In genomic region chr2:33597026-33597425, GRCh38 we compare ENCODE assay signal across 14 cellular contexts. TPM values are rescaled to one million over a fixed set of nuclear protein-coding genes. Genes with fewer than 3 reads are reported as not detected.
DNase-seq lines count a peak whose midpoint lies in the region; ATAC-seq and TF ChIP-seq lines count a peak whose summit lies in the region.
"Had no signal": no experiment of that assay in that cellular context is flagged by ENCODE, and none has a peak within 500 bp of the region (broad histone marks: within the 10 kb centered on the region; RNA-seq: fewer than 3 reads in every experiment).

No MANE protein-coding gene starts in this region.

- H4K5ac ChIP-seq in mesendoderm (ENCODE audit: low read length) = no peak overlapping the region

- peaks cover 33% of the 10 kb centered on the region for H3K4me1 ChIP-seq in BLaER1
- H3K4me1 ChIP-seq in mesendoderm (ENCODE audit: control insufficient read depth, low read depth, low read length) = no peaks in the 10 kb centered on the region
- H3K4me1 ChIP-seq in left lung = peaks cover 12 to 21% of the 10 kb centered on the region in 2 donors

- no peak overlapping the region for H2BK15ac ChIP-seq in mesendoderm (replicated peaks; ENCODE audit: low read depth)

- H3K36me3 Mint-ChIP-seq in HFFc6 (ENCODE audit: low read depth) = peaks cover 27% of the 10 kb centered on the region
- peaks cover 28% of the 10 kb centered on the region for H3K36me3 Mint-ChIP-seq in activated naive CD8-positive, alpha-beta T cell treated with anti-CD3 and anti-CD28 coated beads, Interleukin-2, amount 50 U/mL, for 24 hours (ENCODE audit: low read depth)
- H3K36me3 Mint-ChIP-seq in naive thymus-derived CD8-positive, alpha-beta T cell = peaks cover 0 to 31% (median 6%) of the 10 kb centered on the region in 3 donors

- no peaks in the 10 kb centered on the region for H3K9me3 Mint-ChIP-seq in HFFc6
- no peaks in the 10 kb centered on the region for H3K9me3 Mint-ChIP-seq in activated naive CD8-positive, alpha-beta T cell treated with anti-CD3 and anti-CD28 coated beads, Interleukin-2, amount 50 U/mL, for 24 hours
- no peaks in the 10 kb centered on the region for H3K9me3 Mint-ChIP-seq in naive thymus-derived CD8-positive, alpha-beta T cell

- H4K8ac ChIP-seq in mesendoderm (ENCODE audit: low read depth, low read length) = no peak overlapping the region

- H3K23ac ChIP-seq in mesendoderm (ENCODE audit: low read length) = no peak overlapping the region

- H3K4me3 ChIP-seq in BLaER1 = no peak overlapping the region
- H3K4me3 ChIP-seq in mesendoderm (ENCODE audit: low read length) = no peak overlapping the region
- H3K4me3 ChIP-seq in left lung = peak overlapping the region in 1 of 2 donors; percentile 95
- H3K4me3 ChIP-seq: lung had no signal

- no peak for ATAC-seq in activated naive CD8-positive, alpha-beta T cell treated with anti-CD3 and anti-CD28 coated beads, Interleukin-2, amount 50 U/mL, for 24 hours
- no peak for ATAC-seq in naive thymus-derived CD8-positive, alpha-beta T cell
- ATAC-seq in left lobe of liver = no peak
- ATAC-seq in left lung = no peak
- ATAC-seq: Right ventricle myocardium inferior had no signal

- peak overlapping the region; percentile 83 for H3K4me2 ChIP-seq in BLaER1
- H3K4me2 ChIP-seq in mesendoderm (ENCODE audit: low read length) = no peak overlapping the region

- no peak overlapping the region for H2AK5ac ChIP-seq in mesendoderm (ENCODE audit: low read length)

- peaks cover 2% of the 10 kb centered on the region for H3K27me3 Mint-ChIP-seq in HFFc6 (ENCODE audit: insufficient read depth)
- peaks cover 3% of the 10 kb centered on the region for H3K27me3 Mint-ChIP-seq in activated naive CD8-positive, alpha-beta T cell treated with anti-CD3 and anti-CD28 coated beads, Interleukin-2, amount 50 U/mL, for 24 hours
- peaks cover 0 to 3% (median 0%) of the 10 kb centered on the region in 5 donors for H3K27me3 Mint-ChIP-seq in naive thymus-derived CD8-positive, alpha-beta T cell
- H3K27me3 Mint-ChIP-seq: progenitor cell of endocrine pancreas had no signal

- H3K36me3 ChIP-seq in BLaER1 (peaks cover 32% of the 10 kb centered on the region), mesendoderm (ENCODE audit: control insufficient read depth, insufficient read depth, low read length) (no peaks in the 10 kb centered on the region), left lung (peaks cover 0 to 32% of the 10 kb centered on the region in 2 donors)

- no peaks in the 10 kb centered on the region for H3K9me3 ChIP-seq in BLaER1
- H3K9me3 ChIP-seq in left lung = no peaks in the 10 kb centered on the region

- no peak overlapping the region for H3K18ac ChIP-seq in mesendoderm (ENCODE audit: low read length)

- no peak for TF ChIP-seq CTCF in HFFc6 (IDR thresholded peaks at IDR 0.05)
- no peak for TF ChIP-seq CTCF in left lung (IDR thresholded peaks at IDR 0.05)

- H3K9ac ChIP-seq in BLaER1 (no peak overlapping the region), mesendoderm (ENCODE audit: low read length) (no peak overlapping the region)

- H3K27ac ChIP-seq in BLaER1 (no peak overlapping the region), mesendoderm (ENCODE audit: low read depth, low read length) (no peak overlapping the region), left lung (no peak overlapping the region)

- peaks cover 14% of the 10 kb centered on the region for H3K79me2 ChIP-seq in mesendoderm (ENCODE audit: control insufficient read depth, insufficient read depth, low read length)

- H3K27me3 ChIP-seq in BLaER1 (no peaks in the 10 kb centered on the region), mesendoderm (ENCODE audit: insufficient read depth, low read length, poor library complexity) (no peaks in the 10 kb centered on the region), left lung (no peaks in the 10 kb centered on the region)

- no peak overlapping the region for H3K56ac ChIP-seq in mesendoderm (ENCODE audit: low read length)

- no peak overlapping the region for H3K4ac ChIP-seq in mesendoderm (ENCODE audit: low read depth, low read length)

- no peak overlapping the region for H2BK120ac ChIP-seq in mesendoderm (ENCODE audit: low read depth, low read length)

- H4K20me1 ChIP-seq in BLaER1 = peaks cover 29% of the 10 kb centered on the region

- no CpG with 5 or more reads among the region's 3 CpGs for WGBS in mesendoderm (ENCODE audit: extremely low coverage, insufficient coverage, low lambda C conversion rate)

- DNase-seq in HFFc6 (no peak), left lobe of liver (ENCODE audit: low spot score) (no peak), mesendoderm (no peak), left lung (no peak), NCI-H2029 treated with DMSO at 0.1 percent for 48 hours (lab: John Stamatoyannopoulos, UW) (no peak)
- no peak for DNase-seq in activated naive CD8-positive, alpha-beta T cell treated with anti-CD3 and anti-CD28 coated beads, Interleukin-2, amount 50 U/mL, for 24 hours
- DNase-seq in naive thymus-derived CD8-positive, alpha-beta T cell = no peak
- DNase-seq: NCI-H1105; NCI-H524 treated with DMSO at 0.1 percent for 48 hours; stimulated activated CD4-positive, alpha-beta T cell treated with anti-CD3 and anti-CD28 coated beads, Interleukin-2, amount 100 ng/mL, for 48 hours had no signal

- POLR2A ChIA-PET in naive thymus-derived CD8-positive, alpha-beta T cell (lab: Charles Lee) = no interaction called here

- peaks cover 5% of the 10 kb centered on the region for H3K79me1 ChIP-seq in mesendoderm (ENCODE audit: low read length)

- peaks cover 52% of the 10 kb centered on the region for H3K4me1 Mint-ChIP-seq in HFFc6 (ENCODE audit: low read depth)
- peaks cover 36% of the 10 kb centered on the region for H3K4me1 Mint-ChIP-seq in activated naive CD8-positive, alpha-beta T cell treated with anti-CD3 and anti-CD28 coated beads, Interleukin-2, amount 50 U/mL, for 24 hours
- peaks cover 25 to 55% (median 47%) of the 10 kb centered on the region in 4 donors for H3K4me1 Mint-ChIP-seq in naive thymus-derived CD8-positive, alpha-beta T cell

- no peak overlapping the region for H2BK5ac ChIP-seq in mesendoderm (ENCODE audit: low read length)

- intact Hi-C loops in left lung (cut with DNase I) = no loop called here

- peak overlapping the region; percentile 56; the same call in 1 of the 2 replicates for H3K27ac Mint-ChIP-seq in HFFc6
- H3K27ac Mint-ChIP-seq in activated naive CD8-positive, alpha-beta T cell treated with anti-CD3 and anti-CD28 coated beads, Interleukin-2, amount 50 U/mL, for 24 hours = peak overlapping the region; percentile 56
- H3K27ac Mint-ChIP-seq in naive thymus-derived CD8-positive, alpha-beta T cell = peak overlapping the region in 6 of 10 donors; percentile 10 to 70 (median 36)
- H3K27ac Mint-ChIP-seq: progenitor cell of endocrine pancreas had no signal

- H3K4me3 Mint-ChIP-seq in HFFc6 = peak overlapping the region; percentile 94
- H3K4me3 Mint-ChIP-seq in activated naive CD8-positive, alpha-beta T cell treated with anti-CD3 and anti-CD28 coated beads, Interleukin-2, amount 50 U/mL, for 24 hours = peak overlapping the region; percentile 96
- peak overlapping the region in 8 of 10 donors; percentile 11 to 89 (median 40) for H3K4me3 Mint-ChIP-seq in naive thymus-derived CD8-positive, alpha-beta T cell

RNA-seq across cellular contexts. Expression of gene FAM98A, which starts 2.1 kb away (rescaled TPM):
- total RNA-seq in HFFc6 (2021; fragmentation: NEBNext Ultra II Directional; extraction: Animal tissue kit (Norgen Biotek cat#: 25700)) = 100 to 1,000 TPM; 144 to 178 (median 167) TPM
- total RNA-seq in naive thymus-derived CD8-positive, alpha-beta T cell = 10 to 100 TPM; 24.0 to 26.9 TPM
- 10 to 100 TPM in 2 of 3 donors, 1 to 10 TPM in 1; 9.5 to 14.9 (median 13.4) TPM for polyA plus RNA-seq in naive thymus-derived CD8-positive, alpha-beta T cell
- total RNA-seq in left lobe of liver (23.6 TPM), left lung (10 to 100 TPM; 47.6 to 51.4 TPM)
- polyA plus RNA-seq in mesendoderm (2013, experiment 1 of 2) = 80.7 TPM
- 79.2 TPM for polyA plus RNA-seq in mesendoderm (2013, experiment 2 of 2)

Comparison
In these comparisons a context has a peak if more than half of its experiments do, and no peak if none do; other contexts are left out.
1. H3K4me3 Mint-ChIP-seq: peak in every context shown above with its lines; median percentile 96 in activated naive CD8-positive, alpha-beta T cell treated with anti-CD3 and anti-CD28 coated beads, Interleukin-2, amount 50 U/mL, for 24 hours; 94 in HFFc6; 40 in naive thymus-derived CD8-positive, alpha-beta T cell.